ENCODE assay signal across 21 cellular contexts in genomic region chr5:13403351-13403750, GRCh38.
"Had no signal": no experiment of that assay in that cellular context is flagged by ENCODE, and none has a peak within 500 bp of the region (broad histone marks: within the 10 kb centered on the region; RNA-seq: fewer than 3 reads in every experiment).

No MANE protein-coding gene starts in this region.

- H3K36me3 ChIP-seq: ovary, sigmoid colon, spleen, thoracic aorta, upper lobe of right lung, WERI-Rb-1 had no signal

- H3K27me3 ChIP-seq: ovary, sigmoid colon, spleen, upper lobe of right lung had no signal

- ATAC-seq: activated T-cell treated with anti-CD3 and anti-CD28 coated beads, Interleukin-2, amount 50 U/mL, for 72 hours; left ventricle myocardium superior; mucosa of descending colon; naive thymus-derived CD4-positive, alpha-beta T cell; stimulated activated memory B cell treated with anti-CD40 and anti-IgM and Interleukin-4, amounts not matched to agents 10 μg/mL and 1 μg/mL and 100 μg/mL, for 72 hours; upper lobe of right lung had no signal

- H3K4me1 ChIP-seq: sigmoid colon, spleen, upper lobe of right lung had no signal

- H3K27ac ChIP-seq: dorsolateral prefrontal cortex, ovary, sigmoid colon, spleen, thoracic aorta, upper lobe of right lung, WERI-Rb-1 had no signal

- H3K9me3 ChIP-seq: mucosa of descending colon, ovary, thoracic aorta, upper lobe of right lung had no signal

- DNase-seq: activated CD4-positive, alpha-beta T cell treated with anti-CD3 and anti-CD28 coated beads for 1 hour; activated CD8-positive, alpha-beta memory T cell treated with anti-CD3 and anti-CD28 coated beads for 24 hours; activated effector memory CD4-positive, alpha-beta T cell treated with anti-CD3 and anti-CD28 coated beads, Interleukin-2, amount 50 U/mL, for 16 hours; activated naive CD4-positive, alpha-beta T cell treated with anti-CD3 and anti-CD28 coated beads, Interleukin-2, amount 50 U/mL, for 16 hours; activated T-cell treated with anti-CD3 and anti-CD28 coated beads, Interleukin-2, amount 50 U/mL, for 72 hours; central memory CD4-positive, alpha-beta T cell; dorsolateral prefrontal cortex; immature natural killer cell; kidney glomerular epithelial cell; left ventricle myocardium superior; mucosa of descending colon; naive thymus-derived CD4-positive, alpha-beta T cell; ovary; sigmoid colon; spleen; stimulated activated CD4-positive, alpha-beta T cell treated with anti-CD3 and anti-CD28 coated beads, Interleukin-4, amount 100 ng/mL, for 4 hours; T-helper 2 cell; upper lobe of right lung; WERI-Rb-1 had no signal

- H3K4me3 ChIP-seq: dorsolateral prefrontal cortex, mucosa of descending colon, ovary, sigmoid colon, spleen, thoracic aorta, upper lobe of right lung had no signal
